ENCODE assay signal across 1 cellular context in the genomic region with DNA sequence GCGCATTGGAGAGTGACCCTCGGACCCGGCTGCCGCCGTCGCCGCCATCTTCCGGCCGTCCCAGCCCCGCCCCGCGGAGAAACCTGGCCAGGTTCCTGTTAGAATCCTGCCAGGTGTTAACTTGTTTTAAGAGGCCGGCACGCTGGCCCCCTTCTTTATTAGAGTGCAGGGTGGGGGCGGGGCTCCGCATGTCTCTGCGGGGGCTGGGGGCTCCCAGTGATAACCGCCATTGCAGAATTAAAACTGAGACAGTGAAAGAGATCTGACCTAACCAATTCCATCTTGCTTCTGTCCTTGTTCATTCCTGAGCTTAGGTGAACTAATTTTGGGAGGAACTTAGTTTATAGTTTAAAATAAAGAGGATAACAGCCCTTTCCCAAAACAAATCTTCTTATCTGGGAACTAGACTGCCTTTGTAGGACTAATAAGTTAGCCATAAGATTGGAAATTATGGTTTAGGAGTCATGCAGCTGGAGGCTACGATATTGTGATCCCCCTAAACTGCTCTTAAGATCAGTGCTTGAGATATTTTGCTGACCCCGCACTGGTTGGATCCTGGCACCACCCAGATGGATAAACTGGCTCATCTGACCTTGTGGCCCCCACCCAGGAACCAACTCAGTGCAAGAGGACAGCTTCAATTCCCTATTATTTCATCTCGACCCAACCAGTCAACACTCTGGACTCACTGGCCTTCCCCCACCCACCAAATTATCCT.
TF ChIP-seq lines count a peak whose summit lies in the region.

No MANE protein-coding gene starts in this region.

TF ChIP-seq in HepG2, 621 proteins besides CTCF, POLR2A, EP300 and RAD21 (continues in another document):
- TF ChIP-seq, protein P1, sequence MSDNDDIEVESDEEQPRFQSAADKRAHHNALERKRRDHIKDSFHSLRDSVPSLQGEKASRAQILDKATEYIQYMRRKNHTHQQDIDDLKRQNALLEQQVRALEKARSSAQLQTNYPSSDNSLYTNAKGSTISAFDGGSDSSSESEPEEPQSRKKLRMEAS (IDR thresholded peaks at IDR 0.05), result peak; percentile 69
- TF ChIP-seq HNF4G (IDR thresholded peaks at IDR 0.05; ENCODE audit: borderline replicate concordance, low read depth, low read length) (peak; percentile 92; the same call in 1 of the 2 replicates), HNF4G (CRISPR knock-in tag; IDR thresholded peaks at IDR 0.05; ENCODE audit: borderline replicate concordance, low read depth) (no peak), GZF1 (CRISPR knock-in tag; IDR thresholded peaks at IDR 0.05) (no peak), ADNP (CRISPR knock-in tag; IDR thresholded peaks at IDR 0.05) (no peak), ZNF607 (CRISPR knock-in tag; IDR thresholded peaks at IDR 0.05; ENCODE audit: borderline replicate concordance) (peak; percentile 16; the same call in 1 of the 2 replicates), RARG (CRISPR knock-in tag; IDR thresholded peaks at IDR 0.05; ENCODE audit: low read depth) (peak; percentile 16; the same call in 1 of the 2 replicates), MAF1 (CRISPR knock-in tag; IDR thresholded peaks at IDR 0.05; ENCODE audit: borderline replicate concordance) (peak; percentile 46; the same call in 1 of the 2 replicates), ZNF644 (CRISPR knock-in tag; IDR thresholded peaks at IDR 0.05; ENCODE audit: low read depth) (peak; percentile 76; the same call in 1 of the 2 replicates), ZNF484 (CRISPR knock-in tag; IDR thresholded peaks at IDR 0.05; ENCODE audit: borderline replicate concordance, low read depth) (0 out of 2 replicates have a peak, but pooled peaks have one; percentile 1), ZFP1 (CRISPR knock-in tag; IDR thresholded peaks at IDR 0.05) (0 out of 2 replicates have a peak, but pooled peaks have one; percentile 25), PPARG (CRISPR knock-in tag; conservative IDR thresholded peaks at IDR 0.05) (no peak), ATF1 (CRISPR knock-in tag; IDR thresholded peaks at IDR 0.05) (no peak), GTF2F1 (IDR thresholded peaks at IDR 0.05; ENCODE audit: low read length) (no peak), ISX (CRISPR knock-in tag; conservative IDR thresholded peaks at IDR 0.05) (no peak), ZNF557 (CRISPR knock-in tag; IDR thresholded peaks at IDR 0.05) (0 out of 2 replicates have a peak, but pooled peaks have one; percentile 30), BCL6 (CRISPR knock-in tag; IDR thresholded peaks at IDR 0.05) (peak; percentile 20; the same call in 1 of the 2 replicates), ELF4 (CRISPR knock-in tag; IDR thresholded peaks at IDR 0.05; ENCODE audit: borderline replicate concordance) (peak; percentile 62; the same call in 1 of the 2 replicates), SIN3A (IDR thresholded peaks at IDR 0.05; ENCODE audit: borderline replicate concordance, low read depth, low read length) (peak; percentile 69; the same call in 1 of the 2 replicates), ZSCAN12 (CRISPR knock-in tag; IDR thresholded peaks at IDR 0.05) (0 out of 2 replicates have a peak, but pooled peaks have one; percentile 44), SKI (IDR thresholded peaks at IDR 0.05; ENCODE audit: partially characterized antibody) (no peak)
- TF ChIP-seq, protein P2, sequence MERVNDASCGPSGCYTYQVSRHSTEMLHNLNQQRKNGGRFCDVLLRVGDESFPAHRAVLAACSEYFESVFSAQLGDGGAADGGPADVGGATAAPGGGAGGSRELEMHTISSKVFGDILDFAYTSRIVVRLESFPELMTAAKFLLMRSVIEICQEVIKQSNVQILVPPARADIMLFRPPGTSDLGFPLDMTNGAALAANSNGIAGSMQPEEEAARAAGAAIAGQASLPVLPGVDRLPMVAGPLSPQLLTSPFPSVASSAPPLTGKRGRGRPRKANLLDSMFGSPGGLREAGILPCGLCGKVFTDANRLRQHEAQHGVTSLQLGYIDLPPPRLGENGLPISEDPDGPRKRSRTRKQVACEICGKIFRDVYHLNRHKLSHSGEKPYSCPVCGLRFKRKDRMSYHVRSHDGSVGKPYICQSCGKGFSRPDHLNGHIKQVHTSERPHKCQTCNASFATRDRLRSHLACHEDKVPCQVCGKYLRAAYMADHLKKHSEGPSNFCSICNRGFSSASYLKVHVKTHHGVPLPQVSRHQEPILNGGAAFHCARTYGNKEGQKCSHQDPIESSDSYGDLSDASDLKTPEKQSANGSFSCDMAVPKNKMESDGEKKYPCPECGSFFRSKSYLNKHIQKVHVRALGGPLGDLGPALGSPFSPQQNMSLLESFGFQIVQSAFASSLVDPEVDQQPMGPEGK (CRISPR knock-in tag; IDR thresholded peaks at IDR 0.05), result peak; percentile 27; the same call in 1 of the 2 replicates
- TF ChIP-seq, protein P3, sequence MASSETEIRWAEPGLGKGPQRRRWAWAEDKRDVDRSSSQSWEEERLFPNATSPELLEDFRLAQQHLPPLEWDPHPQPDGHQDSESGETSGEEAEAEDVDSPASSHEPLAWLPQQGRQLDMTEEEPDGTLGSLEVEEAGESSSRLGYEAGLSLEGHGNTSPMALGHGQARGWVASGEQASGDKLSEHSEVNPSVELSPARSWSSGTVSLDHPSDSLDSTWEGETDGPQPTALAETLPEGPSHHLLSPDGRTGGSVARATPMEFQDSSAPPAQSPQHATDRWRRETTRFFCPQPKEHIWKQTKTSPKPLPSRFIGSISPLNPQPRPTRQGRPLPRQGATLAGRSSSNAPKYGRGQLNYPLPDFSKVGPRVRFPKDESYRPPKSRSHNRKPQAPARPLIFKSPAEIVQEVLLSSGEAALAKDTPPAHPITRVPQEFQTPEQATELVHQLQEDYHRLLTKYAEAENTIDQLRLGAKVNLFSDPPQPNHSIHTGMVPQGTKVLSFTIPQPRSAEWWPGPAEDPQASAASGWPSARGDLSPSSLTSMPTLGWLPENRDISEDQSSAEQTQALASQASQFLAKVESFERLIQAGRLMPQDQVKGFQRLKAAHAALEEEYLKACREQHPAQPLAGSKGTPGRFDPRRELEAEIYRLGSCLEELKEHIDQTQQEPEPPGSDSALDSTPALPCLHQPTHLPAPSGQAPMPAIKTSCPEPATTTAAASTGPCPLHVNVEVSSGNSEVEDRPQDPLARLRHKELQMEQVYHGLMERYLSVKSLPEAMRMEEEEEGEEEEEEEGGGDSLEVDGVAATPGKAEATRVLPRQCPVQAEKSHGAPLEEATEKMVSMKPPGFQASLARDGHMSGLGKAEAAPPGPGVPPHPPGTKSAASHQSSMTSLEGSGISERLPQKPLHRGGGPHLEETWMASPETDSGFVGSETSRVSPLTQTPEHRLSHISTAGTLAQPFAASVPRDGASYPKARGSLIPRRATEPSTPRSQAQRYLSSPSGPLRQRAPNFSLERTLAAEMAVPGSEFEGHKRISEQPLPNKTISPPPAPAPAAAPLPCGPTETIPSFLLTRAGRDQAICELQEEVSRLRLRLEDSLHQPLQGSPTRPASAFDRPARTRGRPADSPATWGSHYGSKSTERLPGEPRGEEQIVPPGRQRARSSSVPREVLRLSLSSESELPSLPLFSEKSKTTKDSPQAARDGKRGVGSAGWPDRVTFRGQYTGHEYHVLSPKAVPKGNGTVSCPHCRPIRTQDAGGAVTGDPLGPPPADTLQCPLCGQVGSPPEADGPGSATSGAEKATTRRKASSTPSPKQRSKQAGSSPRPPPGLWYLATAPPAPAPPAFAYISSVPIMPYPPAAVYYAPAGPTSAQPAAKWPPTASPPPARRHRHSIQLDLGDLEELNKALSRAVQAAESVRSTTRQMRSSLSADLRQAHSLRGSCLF (CRISPR knock-in tag; IDR thresholded peaks at IDR 0.05; ENCODE audit: borderline replicate concordance), result no peak
- TF ChIP-seq, protein P4, sequence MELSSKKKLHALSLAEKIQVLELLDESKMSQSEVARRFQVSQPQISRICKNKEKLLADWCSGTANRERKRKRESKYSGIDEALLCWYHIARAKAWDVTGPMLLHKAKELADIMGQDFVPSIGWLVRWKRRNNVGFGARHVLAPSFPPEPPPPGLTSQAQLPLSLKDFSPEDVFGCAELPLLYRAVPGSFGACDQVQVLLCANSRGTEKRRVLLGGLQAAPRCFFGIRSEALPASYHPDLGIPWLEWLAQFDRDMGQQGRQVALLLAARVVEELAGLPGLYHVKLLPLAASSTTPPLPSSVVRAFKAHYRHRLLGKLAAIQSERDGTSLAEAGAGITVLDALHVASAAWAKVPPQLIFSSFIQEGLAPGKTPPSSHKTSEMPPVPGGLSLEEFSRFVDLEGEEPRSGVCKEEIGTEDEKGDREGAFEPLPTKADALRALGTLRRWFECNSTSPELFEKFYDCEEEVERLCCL (CRISPR knock-in tag; IDR thresholded peaks at IDR 0.05; ENCODE audit: borderline replicate concordance), result no peak
- TF ChIP-seq, protein P5, sequence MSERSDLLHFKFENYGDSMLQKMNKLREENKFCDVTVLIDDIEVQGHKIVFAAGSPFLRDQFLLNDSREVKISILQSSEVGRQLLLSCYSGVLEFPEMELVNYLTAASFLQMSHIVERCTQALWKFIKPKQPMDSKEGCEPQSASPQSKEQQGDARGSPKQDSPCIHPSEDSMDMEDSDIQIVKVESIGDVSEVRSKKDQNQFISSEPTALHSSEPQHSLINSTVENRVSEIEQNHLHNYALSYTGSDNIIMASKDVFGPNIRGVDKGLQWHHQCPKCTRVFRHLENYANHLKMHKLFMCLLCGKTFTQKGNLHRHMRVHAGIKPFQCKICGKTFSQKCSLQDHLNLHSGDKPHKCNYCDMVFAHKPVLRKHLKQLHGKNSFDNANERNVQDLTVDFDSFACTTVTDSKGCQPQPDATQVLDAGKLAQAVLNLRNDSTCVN (CRISPR knock-in tag; IDR thresholded peaks at IDR 0.05; ENCODE audit: borderline replicate concordance), result no peak
- TF ChIP-seq, protein P6, sequence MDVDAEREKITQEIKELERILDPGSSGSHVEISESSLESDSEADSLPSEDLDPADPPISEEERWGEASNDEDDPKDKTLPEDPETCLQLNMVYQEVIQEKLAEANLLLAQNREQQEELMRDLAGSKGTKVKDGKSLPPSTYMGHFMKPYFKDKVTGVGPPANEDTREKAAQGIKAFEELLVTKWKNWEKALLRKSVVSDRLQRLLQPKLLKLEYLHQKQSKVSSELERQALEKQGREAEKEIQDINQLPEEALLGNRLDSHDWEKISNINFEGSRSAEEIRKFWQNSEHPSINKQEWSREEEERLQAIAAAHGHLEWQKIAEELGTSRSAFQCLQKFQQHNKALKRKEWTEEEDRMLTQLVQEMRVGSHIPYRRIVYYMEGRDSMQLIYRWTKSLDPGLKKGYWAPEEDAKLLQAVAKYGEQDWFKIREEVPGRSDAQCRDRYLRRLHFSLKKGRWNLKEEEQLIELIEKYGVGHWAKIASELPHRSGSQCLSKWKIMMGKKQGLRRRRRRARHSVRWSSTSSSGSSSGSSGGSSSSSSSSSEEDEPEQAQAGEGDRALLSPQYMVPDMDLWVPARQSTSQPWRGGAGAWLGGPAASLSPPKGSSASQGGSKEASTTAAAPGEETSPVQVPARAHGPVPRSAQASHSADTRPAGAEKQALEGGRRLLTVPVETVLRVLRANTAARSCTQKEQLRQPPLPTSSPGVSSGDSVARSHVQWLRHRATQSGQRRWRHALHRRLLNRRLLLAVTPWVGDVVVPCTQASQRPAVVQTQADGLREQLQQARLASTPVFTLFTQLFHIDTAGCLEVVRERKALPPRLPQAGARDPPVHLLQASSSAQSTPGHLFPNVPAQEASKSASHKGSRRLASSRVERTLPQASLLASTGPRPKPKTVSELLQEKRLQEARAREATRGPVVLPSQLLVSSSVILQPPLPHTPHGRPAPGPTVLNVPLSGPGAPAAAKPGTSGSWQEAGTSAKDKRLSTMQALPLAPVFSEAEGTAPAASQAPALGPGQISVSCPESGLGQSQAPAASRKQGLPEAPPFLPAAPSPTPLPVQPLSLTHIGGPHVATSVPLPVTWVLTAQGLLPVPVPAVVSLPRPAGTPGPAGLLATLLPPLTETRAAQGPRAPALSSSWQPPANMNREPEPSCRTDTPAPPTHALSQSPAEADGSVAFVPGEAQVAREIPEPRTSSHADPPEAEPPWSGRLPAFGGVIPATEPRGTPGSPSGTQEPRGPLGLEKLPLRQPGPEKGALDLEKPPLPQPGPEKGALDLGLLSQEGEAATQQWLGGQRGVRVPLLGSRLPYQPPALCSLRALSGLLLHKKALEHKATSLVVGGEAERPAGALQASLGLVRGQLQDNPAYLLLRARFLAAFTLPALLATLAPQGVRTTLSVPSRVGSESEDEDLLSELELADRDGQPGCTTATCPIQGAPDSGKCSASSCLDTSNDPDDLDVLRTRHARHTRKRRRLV (CRISPR knock-in tag; IDR thresholded peaks at IDR 0.05), result 0 out of 2 replicates have a peak, but pooled peaks have one; percentile 1
- TF ChIP-seq, protein P7, sequence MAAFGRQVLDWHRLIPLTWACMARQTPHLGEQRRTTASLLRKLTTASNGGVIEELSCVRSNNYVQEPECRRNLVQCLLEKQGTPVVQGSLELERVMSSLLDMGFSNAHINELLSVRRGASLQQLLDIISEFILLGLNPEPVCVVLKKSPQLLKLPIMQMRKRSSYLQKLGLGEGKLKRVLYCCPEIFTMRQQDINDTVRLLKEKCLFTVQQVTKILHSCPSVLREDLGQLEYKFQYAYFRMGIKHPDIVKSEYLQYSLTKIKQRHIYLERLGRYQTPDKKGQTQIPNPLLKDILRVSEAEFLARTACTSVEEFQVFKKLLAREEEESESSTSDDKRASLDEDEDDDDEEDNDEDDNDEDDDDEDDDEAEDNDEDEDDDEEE (CRISPR knock-in tag; IDR thresholded peaks at IDR 0.05), result no peak
- TF ChIP-seq, protein P8, sequence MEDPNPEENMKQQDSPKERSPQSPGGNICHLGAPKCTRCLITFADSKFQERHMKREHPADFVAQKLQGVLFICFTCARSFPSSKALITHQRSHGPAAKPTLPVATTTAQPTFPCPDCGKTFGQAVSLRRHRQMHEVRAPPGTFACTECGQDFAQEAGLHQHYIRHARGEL (CRISPR knock-in tag; IDR thresholded peaks at IDR 0.05), result 0 out of 2 replicates have a peak, but pooled peaks have one; percentile 9
- TF ChIP-seq, protein P9, sequence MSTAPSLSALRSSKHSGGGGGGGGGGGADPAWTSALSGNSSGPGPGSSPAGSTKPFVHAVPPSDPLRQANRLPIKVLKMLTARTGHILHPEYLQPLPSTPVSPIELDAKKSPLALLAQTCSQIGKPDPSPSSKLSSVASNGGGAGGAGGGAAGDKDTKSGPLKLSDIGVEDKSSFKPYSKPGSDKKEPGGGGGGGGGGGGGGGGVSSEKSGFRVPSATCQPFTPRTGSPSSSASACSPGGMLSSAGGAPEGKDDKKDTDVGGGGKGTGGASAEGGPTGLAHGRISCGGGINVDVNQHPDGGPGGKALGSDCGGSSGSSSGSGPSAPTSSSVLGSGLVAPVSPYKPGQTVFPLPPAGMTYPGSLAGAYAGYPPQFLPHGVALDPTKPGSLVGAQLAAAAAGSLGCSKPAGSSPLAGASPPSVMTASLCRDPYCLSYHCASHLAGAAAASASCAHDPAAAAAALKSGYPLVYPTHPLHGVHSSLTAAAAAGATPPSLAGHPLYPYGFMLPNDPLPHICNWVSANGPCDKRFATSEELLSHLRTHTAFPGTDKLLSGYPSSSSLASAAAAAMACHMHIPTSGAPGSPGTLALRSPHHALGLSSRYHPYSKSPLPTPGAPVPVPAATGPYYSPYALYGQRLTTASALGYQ (CRISPR knock-in tag; IDR thresholded peaks at IDR 0.05), result peak; percentile 61; the same call in 1 of the 2 replicates
